In genomic region chr19:29045708-29046107, GRCh38 we compare ENCODE assay signal across 27 cellular contexts.
"Had no signal": no experiment of that assay in that cellular context is flagged by ENCODE, and none has a peak within 500 bp of the region (broad histone marks: within the 10 kb centered on the region; RNA-seq: fewer than 3 reads in every experiment).

No MANE protein-coding gene starts in this region.

- H3K4me1 ChIP-seq: adrenal gland, body of pancreas, gastrocnemius medialis, upper lobe of left lung had no signal

- DNase-seq: activated CD4-positive, alpha-beta T cell treated with anti-CD3 and anti-CD28 coated beads for 1 hour; activated effector memory CD4-positive, alpha-beta T cell treated with anti-CD3 and anti-CD28 coated beads, Interleukin-2, amount 50 U/mL, for 16 hours; activated naive CD4-positive, alpha-beta T cell treated with anti-CD3 and anti-CD28 coated beads for 36 hours; activated naive CD8-positive, alpha-beta T cell treated with anti-CD3 and anti-CD28 coated beads for 36 hours; activated T-cell treated with anti-CD3 and anti-CD28 coated beads for 4 hours; adrenal gland; aorta; body of pancreas; effector memory CD4-positive, alpha-beta T cell; erythroblast; gastrocnemius medialis; glutamatergic neuron; islet precursor cell; left cardiac atrium; mammary epithelial cell; naive thymus-derived CD8-positive, alpha-beta T cell; ovary; stimulated activated CD4-positive, alpha-beta T cell treated with anti-CD3 and anti-CD28 coated beads, Interleukin-12 subunit alpha, Interleukin-12 subunit beta, amount 100 ng/mL, for 4 hours; stimulated activated CD4-positive, alpha-beta T cell treated with anti-CD3 and anti-CD28 coated beads, Interleukin-4, amount 100 ng/mL, for 1 hour; T-helper 2 cell; upper lobe of left lung had no signal

- H3K4me1 Mint-ChIP-seq: activated naive CD8-positive, alpha-beta T cell treated with anti-CD3 and anti-CD28 coated beads for 36 hours; naive thymus-derived CD8-positive, alpha-beta T cell had no signal

- H3K4me3 ChIP-seq: adrenal gland, body of pancreas, gastrocnemius medialis, ovary, skin epidermis, thoracic aorta, upper lobe of left lung, vagina had no signal

- H3K4me3 Mint-ChIP-seq: activated naive CD4-positive, alpha-beta T cell treated with anti-CD3 and anti-CD28 coated beads for 36 hours; activated naive CD8-positive, alpha-beta T cell treated with anti-CD3 and anti-CD28 coated beads for 36 hours; naive thymus-derived CD8-positive, alpha-beta T cell; stimulated activated naive CD8-positive, alpha-beta T cell treated with anti-CD3 and anti-CD28 coated beads, Interleukin-15, Interleukin-2, amounts not matched to agents 100 ng/mL and 50 ng/mL, for 24 hours had no signal

- H3K9me3 Mint-ChIP-seq: activated naive CD4-positive, alpha-beta T cell treated with anti-CD3 and anti-CD28 coated beads for 36 hours; activated naive CD8-positive, alpha-beta T cell treated with anti-CD3 and anti-CD28 coated beads for 36 hours had no signal

- H3K36me3 Mint-ChIP-seq: activated naive CD8-positive, alpha-beta T cell treated with anti-CD3 and anti-CD28 coated beads for 36 hours had no signal

- FAIRE-seq: colon had no signal

- H3K9me3 ChIP-seq: adrenal gland, body of pancreas, gastrocnemius medialis, ovary, thoracic aorta, upper lobe of left lung, vagina had no signal

- H3K36me3 ChIP-seq: adrenal gland, gastrocnemius medialis, ovary, thoracic aorta, upper lobe of left lung, vagina had no signal

- H3K27me3 ChIP-seq: adrenal gland, body of pancreas, gastrocnemius medialis, ovary, upper lobe of left lung, vagina had no signal

- H3K27me3 Mint-ChIP-seq: stimulated activated naive CD8-positive, alpha-beta T cell treated with anti-CD3 and anti-CD28 coated beads, Interleukin-15, Interleukin-2, amounts not matched to agents 100 ng/mL and 50 ng/mL, for 24 hours had no signal

- H3K27ac Mint-ChIP-seq: activated naive CD4-positive, alpha-beta T cell treated with anti-CD3 and anti-CD28 coated beads for 36 hours; activated naive CD8-positive, alpha-beta T cell treated with anti-CD3 and anti-CD28 coated beads for 36 hours; naive thymus-derived CD8-positive, alpha-beta T cell; progenitor cell of endocrine pancreas; stimulated activated naive CD8-positive, alpha-beta T cell treated with anti-CD3 and anti-CD28 coated beads, Interleukin-15, Interleukin-2, amounts not matched to agents 100 ng/mL and 50 ng/mL, for 24 hours had no signal

- H3K27ac ChIP-seq: adrenal gland, body of pancreas, gastrocnemius medialis, ovary, skin epidermis, thoracic aorta, upper lobe of left lung, vagina had no signal
